Comparison of ENCODE assay signal across 8 cellular contexts in the genomic region with DNA sequence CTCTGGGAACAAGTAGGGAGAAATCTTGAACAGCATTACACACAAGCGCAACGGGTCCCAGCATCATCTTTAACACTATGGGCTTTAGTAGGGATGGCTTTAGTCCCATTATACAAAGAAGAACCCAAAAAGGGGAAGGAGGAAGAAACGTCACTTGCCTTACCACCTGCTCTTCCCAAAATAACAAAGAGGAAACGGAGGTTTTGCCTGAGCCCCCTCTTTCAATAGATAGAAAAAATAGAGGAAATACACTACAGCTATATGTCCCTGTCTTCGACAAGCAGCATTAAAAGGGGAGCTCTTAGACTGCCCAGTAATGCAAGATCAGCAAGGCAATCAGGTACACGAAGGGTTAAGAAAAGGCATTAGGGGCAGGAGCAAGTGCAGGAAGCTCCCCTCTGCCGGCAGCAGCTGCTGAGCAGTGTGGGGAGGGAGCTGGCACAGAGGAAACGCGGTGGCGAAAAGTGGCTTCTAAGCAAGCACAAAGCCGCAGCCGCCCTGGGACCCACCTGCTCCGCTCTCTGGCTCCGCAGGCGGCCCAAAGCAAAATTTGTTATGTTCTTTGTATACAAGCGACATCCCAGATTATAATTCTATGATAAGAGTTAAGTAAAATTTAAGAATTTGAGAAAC.
DNase-seq lines count a peak whose midpoint lies in the region; ATAC-seq and TF ChIP-seq lines count a peak whose summit lies in the region.
"Not testable (repeated sequence)": the region's sequence is repeated elsewhere in the genome, so short reads cannot be mapped to it uniquely, and the experiment has no call there.

No MANE protein-coding gene starts in this region.

- H2AFZ ChIP-seq in Loucy (ENCODE audit: low read length) = peak overlapping the region; percentile 80; the same call in 1 of the 2 replicates
- H2AFZ ChIP-seq in OCI-LY3 (ENCODE audit: low read depth, low read length) = not testable (repeated sequence)

- not testable (repeated sequence) for H3K27ac ChIP-seq in CD8-positive, alpha-beta T cell (ENCODE audit: low read depth, low read length); OCI-LY3 (ENCODE audit: low read length)

- POLR2A ChIA-PET in CD8-positive, alpha-beta T cell (lab: Charles Lee); activated CD8-positive, alpha-beta T cell treated with anti-CD3 and anti-CD28 coated beads, Interleukin-2, amount 10 ng/mL, durations not matched to agents 7 days and 5 days (lab: Charles Lee): not testable (repeated sequence)

- not testable (repeated sequence) for H3K79me2 ChIP-seq in Loucy (ENCODE audit: insufficient read depth, low read length); OCI-LY3 (ENCODE audit: low read length)

- not testable (repeated sequence) for H3K9me3 Mint-ChIP-seq in CD8-positive, alpha-beta T cell; activated CD8-positive, alpha-beta T cell treated with anti-CD3 and anti-CD28 coated beads, Interleukin-2, amount 10 ng/mL, durations not matched to agents 7 days and 5 days (ENCODE audit: insufficient read depth); stimulated activated memory B cell treated with anti-CD40 and anti-IgM and Interleukin-4, amounts not matched to agents 10 μg/mL and 1 μg/mL and 100 μg/mL, for 72 hours

- H3K4me3 Mint-ChIP-seq in CD8-positive, alpha-beta T cell = peak overlapping the region; percentile 41
- H3K4me3 Mint-ChIP-seq in activated CD8-positive, alpha-beta T cell treated with anti-CD3 and anti-CD28 coated beads, Interleukin-2, amount 10 ng/mL, durations not matched to agents 7 days and 5 days = peak overlapping the region; percentile 28
- not testable (repeated sequence) for H3K4me3 Mint-ChIP-seq in stimulated activated memory B cell treated with anti-CD40 and anti-IgM and Interleukin-4, amounts not matched to agents 10 μg/mL and 1 μg/mL and 100 μg/mL, for 72 hours

- H3K36me3 Mint-ChIP-seq in CD8-positive, alpha-beta T cell; activated CD8-positive, alpha-beta T cell treated with anti-CD3 and anti-CD28 coated beads, Interleukin-2, amount 10 ng/mL, durations not matched to agents 7 days and 5 days (ENCODE audit: low read depth); stimulated activated memory B cell treated with anti-CD40 and anti-IgM and Interleukin-4, amounts not matched to agents 10 μg/mL and 1 μg/mL and 100 μg/mL, for 72 hours: not testable (repeated sequence)

- not testable (repeated sequence) for H3K9me2 ChIP-seq in Loucy (replicated peaks; ENCODE audit: low read depth, low read length)

- H3K27me3 ChIP-seq in CD8-positive, alpha-beta T cell (ENCODE audit: insufficient read depth, low read length); Loucy (ENCODE audit: insufficient read depth, low read length, poor library complexity, severe bottlenecking); OCI-LY3 (ENCODE audit: low read depth, low read length): not testable (repeated sequence)

- H3K9me3 ChIP-seq in CD8-positive, alpha-beta T cell (ENCODE audit: low read length); Loucy (ENCODE audit: insufficient read depth, low read depth, low read length); OCI-LY3 (ENCODE audit: insufficient read depth, low read length): not testable (repeated sequence)

- H3K4me1 Mint-ChIP-seq in CD8-positive, alpha-beta T cell (ENCODE audit: low read depth) = peaks cover 45% of the 10 kb centered on the region
- H3K4me1 Mint-ChIP-seq in activated CD8-positive, alpha-beta T cell treated with anti-CD3 and anti-CD28 coated beads, Interleukin-2, amount 10 ng/mL, durations not matched to agents 7 days and 5 days (ENCODE audit: low read depth) = peaks cover 36% of the 10 kb centered on the region
- H3K4me1 Mint-ChIP-seq in stimulated activated memory B cell treated with anti-CD40 and anti-IgM and Interleukin-4, amounts not matched to agents 10 μg/mL and 1 μg/mL and 100 μg/mL, for 72 hours = peaks cover 15% of the 10 kb centered on the region

- peak in 2 of 7 experiments; percentile 17 to 66 for DNase-seq in CD8-positive, alpha-beta T cell
- DNase-seq in activated CD8-positive, alpha-beta T cell treated with anti-CD3 and anti-CD28 coated beads, Interleukin-2, amount 10 ng/mL, durations not matched to agents 7 days and 5 days = peak; percentile 71
- peak; percentile 11 for DNase-seq in globus pallidus (ENCODE audit: low spot score)

- H4K20me1 ChIP-seq in Loucy (ENCODE audit: insufficient read depth, low read length, poor library complexity, severe bottlenecking); OCI-LY3 (ENCODE audit: insufficient read depth, low read length): not testable (repeated sequence)

- H3K4me3 ChIP-seq in CD8-positive, alpha-beta T cell (ENCODE audit: low read depth, low read length) = not testable (repeated sequence)
- H3K4me3 ChIP-seq in Loucy (ENCODE audit: low read length, poor library complexity, severe bottlenecking) (peak overlapping the region; percentile 70), OCI-LY3 (ENCODE audit: low read length) (peak overlapping the region; percentile 63)

- not testable (repeated sequence) for H3K36me3 ChIP-seq in CD8-positive, alpha-beta T cell (ENCODE audit: insufficient read depth, low read length); Loucy (ENCODE audit: insufficient read depth, low read length); OCI-LY3 (replicated peaks; ENCODE audit: low read depth, low read length)

- H3K4me2 ChIP-seq in Loucy (ENCODE audit: low read depth, low read length, poor library complexity, severe bottlenecking) (peak overlapping the region; percentile 85), OCI-LY3 (ENCODE audit: low read length) (peak overlapping the region; percentile 70)

- H3F3A ChIP-seq in Loucy (ENCODE audit: low read depth) = not testable (repeated sequence)

- TF ChIP-seq CTCF in CD8-positive, alpha-beta T cell (IDR thresholded peaks at IDR 0.05); Loucy (conservative IDR thresholded peaks at IDR 0.05; ENCODE audit: low read length); OCI-LY3 (IDR thresholded peaks at IDR 0.05; ENCODE audit: low read depth, low read length): not testable (repeated sequence)

- H3K4me1 ChIP-seq in CD8-positive, alpha-beta T cell (ENCODE audit: insufficient read depth, low read length); OCI-LY3 (ENCODE audit: low read length): not testable (repeated sequence)
- H3K4me1 ChIP-seq in Loucy (ENCODE audit: insufficient read depth, low read length, poor library complexity, severe bottlenecking) = peaks cover 22% of the 10 kb centered on the region

- H3K27me3 Mint-ChIP-seq in CD8-positive, alpha-beta T cell (ENCODE audit: low read depth); stimulated activated memory B cell treated with anti-CD40 and anti-IgM and Interleukin-4, amounts not matched to agents 10 μg/mL and 1 μg/mL and 100 μg/mL, for 72 hours: not testable (repeated sequence)
- H3K27me3 Mint-ChIP-seq in activated CD8-positive, alpha-beta T cell treated with anti-CD3 and anti-CD28 coated beads, Interleukin-2, amount 10 ng/mL, durations not matched to agents 7 days and 5 days (ENCODE audit: low read depth) = peaks cover 13% of the 10 kb centered on the region

- peak; percentile 83 for ATAC-seq in CD8-positive, alpha-beta T cell
- ATAC-seq in GM19025 (IDR thresholded peaks at IDR 0.05; ENCODE audit: low read depth, unreplicated experiment) (peak; percentile 61), HG02981 (IDR thresholded peaks at IDR 0.05; ENCODE audit: unreplicated experiment) (peak; percentile 52)
- peak; percentile 81 for ATAC-seq in activated CD8-positive, alpha-beta T cell treated with anti-CD3 and anti-CD28 coated beads, Interleukin-2, amount 10 ng/mL, durations not matched to agents 7 days and 5 days
- ATAC-seq in stimulated activated memory B cell treated with anti-CD40 and anti-IgM and Interleukin-4, amounts not matched to agents 10 μg/mL and 1 μg/mL and 100 μg/mL, for 72 hours = peak; percentile 63

- H3K9ac ChIP-seq in Loucy (ENCODE audit: low read depth, low read length, poor library complexity, severe bottlenecking) = peak overlapping the region; percentile 71
- H3K9ac ChIP-seq in OCI-LY3 (ENCODE audit: low read length) = not testable (repeated sequence)

- intact Hi-C loops in CD8-positive, alpha-beta T cell (cut with DNase I, micrococcal nuclease) = not testable (repeated sequence)

- CTCF ChIA-PET in CD8-positive, alpha-beta T cell (lab: Charles Lee) = interaction anchor here (1.5 to 1.9 kb wide), 2 partner anchors 36 to 68 kb away, joined by 4 to 5 read pairs; no protein-coding TSS in a partner anchor
- CTCF ChIA-PET in activated CD8-positive, alpha-beta T cell treated with anti-CD3 and anti-CD28 coated beads, Interleukin-2, amount 10 ng/mL, durations not matched to agents 7 days and 5 days (lab: Charles Lee) = interaction anchor here (1.5 kb wide), 1 partner anchor 81 kb away, joined by 3 read pairs; no protein-coding TSS in a partner anchor

- H3K27ac Mint-ChIP-seq in CD8-positive, alpha-beta T cell; activated CD8-positive, alpha-beta T cell treated with anti-CD3 and anti-CD28 coated beads, Interleukin-2, amount 10 ng/mL, durations not matched to agents 7 days and 5 days; stimulated activated memory B cell treated with anti-CD40 and anti-IgM and Interleukin-4, amounts not matched to agents 10 μg/mL and 1 μg/mL and 100 μg/mL, for 72 hours: not testable (repeated sequence)
